8 cellular contexts compared by ENCODE assay signal in the genomic region with DNA sequence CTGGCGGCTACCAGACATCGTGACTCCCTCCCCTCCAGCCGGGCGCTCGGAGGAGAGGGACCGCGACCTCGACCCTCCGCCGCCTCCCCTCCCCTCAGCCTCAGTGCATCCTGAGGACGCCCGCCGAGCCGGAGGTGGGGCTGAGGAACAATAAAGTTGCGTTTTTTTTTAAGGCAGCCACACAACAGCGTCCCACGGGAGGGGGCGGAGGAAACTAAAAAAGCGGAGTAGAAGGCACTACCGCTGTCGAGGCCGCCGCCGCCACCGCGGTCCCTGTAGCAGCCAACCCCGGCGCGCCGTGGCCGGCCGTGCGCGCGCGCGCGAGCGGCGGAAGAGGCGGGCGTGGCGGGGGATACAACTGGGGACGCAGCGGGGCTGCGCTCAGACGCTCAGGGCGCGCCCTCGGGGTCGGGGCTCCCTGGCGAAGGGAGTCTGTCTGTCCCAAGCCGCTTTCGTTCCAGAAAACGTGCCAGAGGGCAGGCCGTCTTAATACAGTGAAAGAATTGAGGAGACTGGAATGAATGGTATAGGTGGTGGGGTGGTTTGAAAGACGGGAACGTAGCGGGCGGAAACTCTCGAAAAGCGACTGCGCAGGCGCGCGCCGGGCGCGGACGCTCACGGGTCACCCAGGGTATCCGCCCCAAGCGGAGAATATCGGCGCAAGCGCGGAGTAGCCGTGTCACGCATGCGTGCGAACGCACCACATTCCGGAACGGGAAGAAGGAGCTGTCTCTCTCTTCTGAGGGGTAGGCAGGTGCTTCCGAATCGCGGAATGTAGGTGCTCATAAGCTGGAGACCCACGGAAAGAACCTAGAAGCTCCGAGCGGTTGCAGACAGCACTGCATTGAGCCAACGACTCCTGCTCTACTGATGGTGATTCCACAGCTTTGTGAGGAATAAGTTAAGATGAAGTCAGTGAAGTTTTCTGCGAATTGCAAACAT. TPM values are rescaled to one million over a fixed set of nuclear protein-coding genes. Genes with fewer than 3 reads are reported as not detected.
DNase-seq lines count a peak whose midpoint lies in the region; ATAC-seq and TF ChIP-seq lines count a peak whose summit lies in the region.

A gene (minus strand): TSS at position 326 of the 942 bp plus-strand sequence. CDS start 308 bp downstream, at position 18.

- intact Hi-C loops in natural killer cell (cut with micrococcal nuclease): no loop called here

- peak within 1 kb of the TSS; percentile 76 for H3K4me3 Mint-ChIP-seq in activated T-helper 17 cell treated with anti-CD3 and anti-CD28 coated beads, Interleukin-2, amount 50 U/mL, for 72 hours
- peak within 1 kb of the TSS; percentile 99 for H3K4me3 Mint-ChIP-seq in natural killer cell

- CTCF ChIA-PET in RWPE1 (lab: Yijun Ruan, JAX): interaction anchor here (0.6 to 0.8 kb wide), 3 partner anchors 33 to 1966 kb away, joined by 3 to 6 read pairs (median 5); no protein-coding TSS in a partner anchor

- DNase-seq in EL (peak; percentile 94), GOT3 (lab: John Stamatoyannopoulos, UW) (peak; percentile 98), LNCaP clone FGC (ENCODE audit: low read depth) (peak; percentile 93), RWPE1 (ENCODE audit: low spot score) (peak; percentile 98), fibroblast of mammary gland (ENCODE audit: low read depth) (peak; percentile 92), natural killer cell (peak; percentile 90)
- DNase-seq in stimulated activated naive CD4-positive, alpha-beta T cell treated with Interleukin-2 at 50 U/mL for 16 hours (lab: John Stamatoyannopoulos, UW): peak; percentile 92

- peak; percentile 82 for ATAC-seq in activated T-helper 17 cell treated with anti-CD3 and anti-CD28 coated beads, Interleukin-2, amount 50 U/mL, for 72 hours (replicated peaks)
- ATAC-seq in natural killer cell: peak; percentile 80 to 93 (median 86)

- H3K27ac ChIP-seq in RWPE1: peak within 1 kb of the TSS; percentile 95

- peaks cover 16% of the 10 kb centered on the region for H3K4me1 Mint-ChIP-seq in activated T-helper 17 cell treated with anti-CD3 and anti-CD28 coated beads, Interleukin-2, amount 50 U/mL, for 72 hours
- peaks cover 41 to 44% of the 10 kb centered on the region in 2 donors for H3K4me1 Mint-ChIP-seq in natural killer cell

- POLR2A ChIA-PET in RWPE1 (lab: Yijun Ruan, JAX; ENCODE audit: low non-redundant PET): interaction anchor here (0.6 to 0.7 kb wide), 2 partner anchors 85 to 354 kb away, joined by 3 read pairs; no protein-coding TSS in a partner anchor

- H3K27ac Mint-ChIP-seq in activated T-helper 17 cell treated with anti-CD3 and anti-CD28 coated beads, Interleukin-2, amount 50 U/mL, for 72 hours: peak within 1 kb of the TSS; percentile 98
- peak within 1 kb of the TSS; percentile 98 to 100 for H3K27ac Mint-ChIP-seq in natural killer cell

- peaks cover 29% of the 10 kb centered on the region for H3K36me3 Mint-ChIP-seq in activated T-helper 17 cell treated with anti-CD3 and anti-CD28 coated beads, Interleukin-2, amount 50 U/mL, for 72 hours (ENCODE audit: low read depth)
- H3K36me3 Mint-ChIP-seq in natural killer cell: no peaks in the 10 kb centered on the region

- H3K9me3 Mint-ChIP-seq in activated T-helper 17 cell treated with anti-CD3 and anti-CD28 coated beads, Interleukin-2, amount 50 U/mL, for 72 hours: no peaks in the 10 kb centered on the region
- H3K9me3 Mint-ChIP-seq in natural killer cell: no peaks in the 10 kb centered on the region

- TF ChIP-seq CTCF in LNCaP clone FGC (IDR thresholded peaks at IDR 0.05; ENCODE audit: control insufficient read depth, extremely low read depth, insufficient read depth): no peak
- no peak for TF ChIP-seq CTCF in RWPE1 (conservative IDR thresholded peaks at IDR 0.05; ENCODE audit: low read depth)
- no peak for TF ChIP-seq CTCF in fibroblast of mammary gland (conservative IDR thresholded peaks at IDR 0.05; ENCODE audit: control insufficient read depth, insufficient read depth, low read depth, low read length)
- TF ChIP-seq CTCF in natural killer cell (IDR thresholded peaks at IDR 0.05): no peak

- H3K27me3 Mint-ChIP-seq in activated T-helper 17 cell treated with anti-CD3 and anti-CD28 coated beads, Interleukin-2, amount 50 U/mL, for 72 hours: no peaks in the 10 kb centered on the region
- H3K27me3 Mint-ChIP-seq in natural killer cell (ENCODE audit: low read depth in 2 of 2): no peaks in the 10 kb centered on the region

- H3K4me3 ChIP-seq in LNCaP clone FGC (ENCODE audit: low read depth, low read length) (peak within 1 kb of the TSS; percentile 79), fibroblast of mammary gland (ENCODE audit: control insufficient read depth, low read depth, low read length) (peak within 1 kb of the TSS; percentile 78)

RNA-seq across cellular contexts. Expression of the gene that starts here (rescaled TPM):
- total RNA-seq in activated T-helper 17 cell treated with anti-CD3 and anti-CD28 coated beads, Interleukin-2, amount 50 U/mL, for 72 hours: 10 to 100 TPM; 42.0 to 43.8 TPM
- total RNA-seq in natural killer cell: 10 to 100 TPM; 56.2 to 70.9 (median 60.9) TPM

Comparison
In these comparisons a context has a peak if more than half of its experiments do, and no peak if none do; other contexts are left out.
1. Peak in every context shown above with its lines: DNase-seq, ATAC-seq, H3K4me3 ChIP-seq and H3K27ac ChIP-seq.